Comparison of ENCODE assay signal across 1 cellular context in genomic region chr2:154875999-154876398, GRCh38.
TF ChIP-seq lines count a peak whose summit lies in the region.

No MANE protein-coding gene starts in this region.

TF ChIP-seq in GM23338, 12 proteins besides CTCF, POLR2A, EP300 and RAD21 (continued from another document):
- TF ChIP-seq REST (IDR thresholded peaks at IDR 0.05; ENCODE audit: unreplicated experiment) (no peak), EZH2phosphoT487 (IDR thresholded peaks at IDR 0.05; ENCODE audit: unreplicated experiment) (no peak), POLR2AphosphoS5 (IDR thresholded peaks at IDR 0.05; ENCODE audit: low read depth) (no peak), STAT1 (IDR thresholded peaks at IDR 0.05; ENCODE audit: unreplicated experiment) (no peak), JUNB (IDR thresholded peaks at IDR 0.05; ENCODE audit: unreplicated experiment) (no peak), EZH2 (IDR thresholded peaks at IDR 0.05; ENCODE audit: low read depth, unreplicated experiment) (no peak), ZNF331 (CRISPR knock-in tag; IDR thresholded peaks at IDR 0.05; ENCODE audit: low read depth) (no peak), NANOG (IDR thresholded peaks at IDR 0.05; ENCODE audit: borderline replicate concordance) (no peak)
